Comparison of ENCODE assay signal across 24 cellular contexts in genomic region chr1:18104546-18105100, GRCh38. TPM values are rescaled to one million over a fixed set of nuclear protein-coding genes. Genes with fewer than 3 reads are reported as not detected.
"Had no signal": no experiment of that assay in that cellular context is flagged by ENCODE, and none has a peak within 500 bp of the region (broad histone marks: within the 10 kb centered on the region; RNA-seq: fewer than 3 reads in every experiment).

No MANE protein-coding gene starts in this region.

- H3K36me3 Mint-ChIP-seq: activated naive CD8-positive, alpha-beta T cell; memory B cell; stimulated activated memory B cell treated with anti-CD40 and anti-IgM and Interleukin-4, amounts not matched to agents 10 μg/mL and 1 μg/mL and 100 μg/mL, for 72 hours; WTC11 had no signal

- H3K27ac ChIP-seq: right lobe of liver, stomach, vagina had no signal

- H3K4me3 ChIP-seq: right lobe of liver, stomach, vagina had no signal

- H3K36me3 ChIP-seq: right lobe of liver, stomach, vagina had no signal

- H3K4me1 ChIP-seq: right lobe of liver had no signal

- H3K9me3 ChIP-seq: right lobe of liver, stomach, vagina had no signal

- ATAC-seq: natural killer cell treated with Interleukin-12 subunit alpha and Interleukin-12 subunit beta and Interleukin-15 and Interleukin-18, amount 100 ng/mL, for 72 hours; right lobe of liver; stimulated activated memory B cell treated with anti-CD40 and anti-IgM and Interleukin-4, amounts not matched to agents 10 μg/mL and 1 μg/mL and 100 μg/mL, for 72 hours; WTC11 had no signal

- DNase-seq: activated CD4-positive, alpha-beta T cell treated with anti-CD3 and anti-CD28 coated beads, Interleukin-2, amount 50 U/mL, for 4 hours; activated CD8-positive, alpha-beta memory T cell treated with anti-CD3 and anti-CD28 coated beads for 24 hours; activated CD8-positive, alpha-beta memory T cell treated with anti-CD3 and anti-CD28 coated beads, Interleukin-2, amount 50 U/mL, for 4 hours; activated naive CD4-positive, alpha-beta T cell; activated T-cell treated with anti-CD3 and anti-CD28 coated beads, Interleukin-2, amount 50 U/mL, for 24 hours; amniotic stem cell; cortex of kidney; foreskin melanocyte; hippocampal formation; right lobe of liver; small intestine; stomach; T1000; trophoblast cell had no signal

- H3K9me3 Mint-ChIP-seq: activated T-cell treated with anti-CD3 and anti-CD28 coated beads, Interleukin-2, amount 50 U/mL, for 24 hours; activated T-helper 2 cell treated with anti-CD3 and anti-CD28 coated beads, Interferon-gamma antibody, Interleukin-2, Interleukin-4, amounts not matched to agents 10 μg/mL and 5 μg/mL and 100 μg/mL, durations not matched to agents 14 hours and 24 hours and 36 hours; memory B cell; natural killer cell treated with Interleukin-12 subunit alpha and Interleukin-12 subunit beta and Interleukin-15 and Interleukin-18, amount 100 ng/mL, for 72 hours; stimulated activated memory B cell treated with anti-CD40 and anti-IgM and Interleukin-4, amounts not matched to agents 10 μg/mL and 1 μg/mL and 100 μg/mL, for 72 hours; T-helper 1 cell treated with Interleukin-12 subunit alpha and Interleukin-12 subunit beta and Interleukin-4 antibody, amounts not matched to agents 30 μg/mL and 1 μg/mL, for 36 hours; WTC11 had no signal

- H3K4me3 Mint-ChIP-seq: activated naive CD8-positive, alpha-beta T cell; activated T-cell treated with anti-CD3 and anti-CD28 coated beads, Interleukin-2, amount 50 U/mL, for 24 hours; memory B cell; natural killer cell treated with Interleukin-12 subunit alpha and Interleukin-12 subunit beta and Interleukin-15 and Interleukin-18, amount 100 ng/mL, for 72 hours; stimulated activated memory B cell treated with anti-CD40 and anti-IgM and Interleukin-4, amounts not matched to agents 10 μg/mL and 1 μg/mL and 100 μg/mL, for 72 hours; T-helper 1 cell treated with Interleukin-12 subunit alpha and Interleukin-12 subunit beta and Interleukin-4 antibody, amounts not matched to agents 30 μg/mL and 1 μg/mL, for 36 hours; WTC11 had no signal

- H3K27ac Mint-ChIP-seq: activated naive CD8-positive, alpha-beta T cell; activated T-cell treated with anti-CD3 and anti-CD28 coated beads, Interleukin-2, amount 50 U/mL, for 24 hours; activated T-helper 2 cell treated with anti-CD3 and anti-CD28 coated beads, Interferon-gamma antibody, Interleukin-2, Interleukin-4, amounts not matched to agents 10 μg/mL and 5 μg/mL and 100 μg/mL, durations not matched to agents 14 hours and 24 hours and 36 hours; memory B cell; natural killer cell treated with Interleukin-12 subunit alpha and Interleukin-12 subunit beta and Interleukin-15 and Interleukin-18, amount 100 ng/mL, for 72 hours; stimulated activated memory B cell treated with anti-CD40 and anti-IgM and Interleukin-4, amounts not matched to agents 10 μg/mL and 1 μg/mL and 100 μg/mL, for 72 hours; T-helper 1 cell treated with Interleukin-12 subunit alpha and Interleukin-12 subunit beta and Interleukin-4 antibody, amounts not matched to agents 30 μg/mL and 1 μg/mL, for 36 hours; WTC11 had no signal

RNA-seq across cellular contexts. Expression of gene IGSF21, which starts 3.0 kb away (rescaled TPM):
- total RNA-seq: activated T-helper 2 cell treated with anti-CD3 and anti-CD28 coated beads, Interferon-gamma antibody, Interleukin-2, Interleukin-4, amounts not matched to agents 10 μg/mL and 5 μg/mL and 100 μg/mL, durations not matched to agents 14 hours and 24 hours and 36 hours; bronchial epithelial cell; epithelial cell of proximal tubule; natural killer cell treated with Interleukin-12 subunit alpha and Interleukin-12 subunit beta and Interleukin-15 and Interleukin-18, amount 100 ng/mL, for 72 hours had no signal
